ENCODE assay signal across 5 cellular contexts in genomic region chr5:15385037-15385436, GRCh38.
"Had no signal": no experiment of that assay in that cellular context is flagged by ENCODE, and none has a peak within 500 bp of the region (broad histone marks: within the 10 kb centered on the region; RNA-seq: fewer than 3 reads in every experiment).

No MANE protein-coding gene starts in this region.

- H3K9me3 Mint-ChIP-seq: H9 had no signal

- H3K4me3 ChIP-seq: K562 had no signal

- H3K27ac Mint-ChIP-seq: H9 had no signal

- H3K4me3 Mint-ChIP-seq: H9 had no signal

- DNase-seq: GOT3, H9, HCEC 1CT, KG1 had no signal
